In the genomic region with DNA sequence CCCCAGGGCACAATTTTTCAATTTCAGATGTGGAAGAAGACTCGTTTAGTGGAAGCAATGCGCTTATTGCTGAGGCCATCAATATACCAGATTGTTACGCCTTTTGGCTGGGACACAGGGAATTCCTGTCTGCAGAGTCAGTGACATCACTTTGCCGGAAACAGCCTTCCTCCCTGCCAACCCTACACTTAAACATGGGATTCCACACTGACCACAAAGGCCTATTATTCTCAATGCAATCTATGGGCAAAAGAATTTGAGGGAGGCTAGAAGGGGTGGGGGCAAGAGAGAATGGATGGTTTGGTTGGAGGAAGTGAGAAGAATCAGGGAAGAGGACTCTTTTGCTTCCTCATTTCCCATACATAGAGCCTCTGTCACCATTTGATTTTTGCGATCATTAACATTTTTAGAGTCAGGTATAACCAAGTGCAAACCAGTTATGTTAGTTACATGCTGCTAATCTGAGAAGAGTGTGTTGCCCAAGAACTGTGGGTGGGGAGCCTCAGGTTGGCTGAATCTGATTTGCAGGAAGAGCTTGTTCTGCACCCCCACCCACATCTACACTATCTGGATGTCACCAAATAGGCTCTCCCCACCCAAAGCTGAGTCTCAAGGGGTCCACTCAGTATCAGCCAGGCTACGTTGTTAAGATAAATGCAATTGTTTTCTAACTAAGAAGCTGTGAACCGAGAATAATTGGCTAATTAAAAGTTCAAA, we compare ENCODE assay signal across 9 cellular contexts. TPM values are rescaled to one million over a fixed set of nuclear protein-coding genes. Genes with fewer than 3 reads are reported as not detected.
A peak's percentile ranks its signal among the peaks of the same experiment; 100 is the strongest.
DNase-seq lines count a peak whose midpoint lies in the region; ATAC-seq, FAIRE-seq and TF ChIP-seq lines count a peak whose summit lies in the region.
"Had no signal": no experiment of that assay in that cellular context is flagged by ENCODE, and none has a peak within 500 bp of the region (broad histone marks: within the 10 kb centered on the region; RNA-seq: fewer than 3 reads in every experiment).

No MANE protein-coding gene starts in this region.

- no peak overlapping the region for H3K27ac Mint-ChIP-seq in neural progenitor cell

- peaks cover 5% of the 10 kb centered on the region for H3K27me3 Mint-ChIP-seq in neural progenitor cell (ENCODE audit: insufficient read depth, low read depth)

- H3K36me3 ChIP-seq in SJSA1 (no peaks in the 10 kb centered on the region), pancreas (no peaks in the 10 kb centered on the region), neural progenitor cell (no peaks in the 10 kb centered on the region)

- H3K4me3 Mint-ChIP-seq in neural progenitor cell = no peak overlapping the region

- no peak overlapping the region for H3K9ac ChIP-seq in neural progenitor cell

- H2AFZ ChIP-seq in neural progenitor cell (replicated peaks) = no peak overlapping the region

- 52 to 55% methylated on average over 7 of the region's 7 CpGs for WGBS in pancreas, 2 donors

- peak; percentile 74 for DNase-seq in ELR (ENCODE audit: low read depth)
- peak; percentile 79 to 80 for DNase-seq in SJSA1 (ENCODE audit: low read depth in 1 of 2, low spot score in 2 of 2)
- peak; percentile 14 to 28 for DNase-seq in foreskin keratinocyte
- no peak for DNase-seq in pancreas
- no peak for DNase-seq in RPMI8226
- no peak for DNase-seq in neural progenitor cell (ENCODE audit: low spot score)
- no peak for DNase-seq in NCI-H146 treated with DMSO at 0.1 percent for 48 hours (lab: John Stamatoyannopoulos, UW; ENCODE audit: unreplicated experiment)
- DNase-seq: NCI-H69 had no signal

- no peak for FAIRE-seq in pancreas (lab: Jason Lieb, UNC)

- H3K9me3 Mint-ChIP-seq in neural progenitor cell = peaks cover 10% of the 10 kb centered on the region

- peaks cover 1% of the 10 kb centered on the region for H3K36me3 Mint-ChIP-seq in neural progenitor cell

- TF ChIP-seq CTCF in foreskin keratinocyte (conservative IDR thresholded peaks at IDR 0.05) (no peak), pancreas (IDR thresholded peaks at IDR 0.05) (no peak), neural progenitor cell (IDR thresholded peaks at IDR 0.05) (no peak)

- H3K79me2 ChIP-seq in neural progenitor cell (ENCODE audit: low read depth) = no peaks in the 10 kb centered on the region

- H3K9me3 ChIP-seq in SJSA1 (replicated peaks) (no peaks in the 10 kb centered on the region), pancreas (no peaks in the 10 kb centered on the region), neural progenitor cell (ENCODE audit: low read depth) (no peaks in the 10 kb centered on the region)

- H3K4me1 Mint-ChIP-seq in neural progenitor cell = no peaks in the 10 kb centered on the region

- H3K4me2 ChIP-seq in neural progenitor cell = no peak overlapping the region

- no peaks in the 10 kb centered on the region for H4K20me1 ChIP-seq in neural progenitor cell (ENCODE audit: low read depth)

- intact Hi-C loops in pancreas (cut with DNase I) = no loop called here

- H3K4me3 ChIP-seq in SJSA1 = no peak overlapping the region
- no peak overlapping the region for H3K4me3 ChIP-seq in pancreas
- H3K4me3 ChIP-seq in neural progenitor cell = no peak overlapping the region

- peaks cover 29% of the 10 kb centered on the region for H3K4me1 ChIP-seq in SJSA1 (replicated peaks)
- H3K4me1 ChIP-seq in foreskin keratinocyte = no peaks in the 10 kb centered on the region
- no peaks in the 10 kb centered on the region for H3K4me1 ChIP-seq in pancreas
- H3K4me1 ChIP-seq in neural progenitor cell = no peaks in the 10 kb centered on the region

- peak; percentile 62 for ATAC-seq in foreskin keratinocyte
- peak; percentile 38 to 86 (median 54) for ATAC-seq in pancreas
- ATAC-seq in GM19463 (IDR thresholded peaks at IDR 0.05; ENCODE audit: unreplicated experiment) = no peak

- H3K27ac ChIP-seq in SJSA1 (peak overlapping the region; percentile 7; the same call in 1 of the 2 replicates), foreskin keratinocyte (no peak overlapping the region), pancreas (no peak overlapping the region), neural progenitor cell (no peak overlapping the region)

- H3K27me3 ChIP-seq in SJSA1 (replicated peaks) = no peaks in the 10 kb centered on the region
- H3K27me3 ChIP-seq in foreskin keratinocyte = no peaks in the 10 kb centered on the region
- H3K27me3 ChIP-seq in pancreas = no peaks in the 10 kb centered on the region
- H3K27me3 ChIP-seq in neural progenitor cell = no peaks in the 10 kb centered on the region

- no peaks in the 10 kb centered on the region for H3F3A ChIP-seq in neural progenitor cell (ENCODE audit: low read depth)

RNA-seq across cellular contexts. Expression of a gene that starts 58.2 kb away (rescaled TPM):
- not detected in 2 replicates for total RNA-seq in SJSA1 (2014; rRNA removed; shearing (Covaris generic))
- total RNA-seq in foreskin keratinocyte = not detected in 2 replicates
- polyA plus RNA-seq in foreskin keratinocyte = not detected in 2 replicates
- 10 to 100 TPM in 1 of 6 donors, 1 to 10 TPM in 4, under 1 TPM in 1; 0.67 to 10.9 (median 1.6) TPM for total RNA-seq in pancreas
- polyA plus RNA-seq in pancreas = 1 to 10 TPM; 1.8 TPM
- 0.46 and 1.6 TPM in 2 replicates for total RNA-seq in neural progenitor cell (ENCODE audit: low replicate concordance)

Comparison
In these comparisons a context has a peak if more than half of its experiments do, and no peak if none do; other contexts are left out.
1. DNase-seq: peak in ELR (single experiment), SJSA1 (2 of 2) and foreskin keratinocyte (2 of 2); none in pancreas (0 of 6), RPMI8226 (single experiment), neural progenitor cell (single experiment) and NCI-H146 treated with DMSO at 0.1 percent for 48 hours (single experiment).